Comparison of ENCODE assay signal across 8 cellular contexts in the genomic region with DNA sequence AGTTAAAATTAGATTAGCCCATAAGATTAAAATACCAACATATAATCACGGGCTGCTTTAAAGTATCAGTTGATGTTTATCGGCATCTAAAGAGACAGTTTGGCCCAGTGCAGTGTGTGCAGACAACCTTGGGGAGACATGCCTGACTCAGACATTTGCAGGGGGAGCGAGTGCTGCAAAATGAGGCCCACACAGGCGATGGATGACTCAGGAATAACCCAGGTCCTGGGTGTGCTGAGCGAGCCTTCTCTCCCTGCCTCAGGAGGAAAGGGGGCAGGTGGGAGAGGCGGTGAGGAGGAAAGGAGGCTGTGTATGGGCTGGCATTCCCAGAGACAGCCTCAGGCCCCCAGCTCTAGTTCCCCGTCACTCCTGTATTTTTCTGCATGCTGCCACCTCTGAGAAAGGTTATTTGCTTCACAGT. TPM values are rescaled to one million over a fixed set of nuclear protein-coding genes. Genes with fewer than 3 reads are reported as not detected.
DNase-seq lines count a peak whose midpoint lies in the region; ATAC-seq and TF ChIP-seq lines count a peak whose summit lies in the region.

No MANE protein-coding gene starts in this region.

- 26 to 43% methylated on average over 7 of the region's 7 CpGs for WGBS in esophagus squamous epithelium, 2 donors

- ATAC-seq in omental fat pad (ENCODE audit: low FRiP score), result peak; percentile 89
- ATAC-seq in HG03159 (IDR thresholded peaks at IDR 0.05; ENCODE audit: unreplicated experiment), result no peak
- no peak for ATAC-seq in GM19455 (IDR thresholded peaks at IDR 0.05; ENCODE audit: unreplicated experiment)

- H3K27me3 ChIP-seq in esophagus squamous epithelium, result no peaks in the 10 kb centered on the region

- intact Hi-C loops in esophagus squamous epithelium (cut with DNase I), result no loop called here

- no peaks in the 10 kb centered on the region for H3K36me3 ChIP-seq in esophagus squamous epithelium

- H3K27ac ChIP-seq in esophagus squamous epithelium, result peak overlapping the region; percentile 59 to 84 (median 78)

- peaks cover 32 to 92% (median 61%) of the 10 kb centered on the region in 3 donors for H3K4me1 ChIP-seq in esophagus squamous epithelium

- no peak for TF ChIP-seq CTCF in AG09319 (IDR thresholded peaks at IDR 0.05; ENCODE audit: low read depth, low read length)
- no peak for TF ChIP-seq CTCF in esophagus squamous epithelium (IDR thresholded peaks at IDR 0.05)
- no peak for TF ChIP-seq CTCF in omental fat pad (IDR thresholded peaks at IDR 0.05)

- H3K9me3 ChIP-seq in esophagus squamous epithelium, result no peaks in the 10 kb centered on the region

- peak; percentile 59 for DNase-seq in AG09319 (ENCODE audit: extremely low read depth, low read depth)
- DNase-seq in NCI-H69 (lab: John Stamatoyannopoulos, UW), result peak; percentile 7
- no peak for DNase-seq in esophagus squamous epithelium (lab: John Stamatoyannopoulos, UW)
- DNase-seq in omental fat pad (ENCODE audit: low spot score), result no peak
- DNase-seq in activated effector memory CD4-positive, alpha-beta T cell treated with Interleukin-2 at 50 U/mL for 16 hours, result no peak
- DNase-seq in activated T-cell treated with anti-CD3 and anti-CD28 coated beads for 4 hours, result no peak

- TF ChIP-seq POLR2A in esophagus squamous epithelium (IDR thresholded peaks at IDR 0.05), result no peak

- H3K4me3 ChIP-seq in esophagus squamous epithelium, result no peak overlapping the region

RNA-seq across cellular contexts. Expression of a gene that starts 9.0 kb away (rescaled TPM):
- total RNA-seq in esophagus squamous epithelium (10 to 100 TPM; 11.4 to 18.8 (median 16.6) TPM), omental fat pad (10 to 100 TPM in 2 of 4 donors, 1 to 10 TPM in 2; 6.1 to 12.0 (median 10.0) TPM)

Comparison
In these comparisons a context has a peak if more than half of its experiments do, and no peak if none do; other contexts are left out.
1. DNase-seq: peak in AG09319 (single experiment) and NCI-H69 (single experiment); none in esophagus squamous epithelium (single experiment), omental fat pad (single experiment), activated effector memory CD4-positive, alpha-beta T cell treated with Interleukin-2 at 50 U/mL for 16 hours (single experiment) and activated T-cell treated with anti-CD3 and anti-CD28 coated beads for 4 hours (single experiment).